1 cellular context compared by ENCODE assay signal in the genomic region with DNA sequence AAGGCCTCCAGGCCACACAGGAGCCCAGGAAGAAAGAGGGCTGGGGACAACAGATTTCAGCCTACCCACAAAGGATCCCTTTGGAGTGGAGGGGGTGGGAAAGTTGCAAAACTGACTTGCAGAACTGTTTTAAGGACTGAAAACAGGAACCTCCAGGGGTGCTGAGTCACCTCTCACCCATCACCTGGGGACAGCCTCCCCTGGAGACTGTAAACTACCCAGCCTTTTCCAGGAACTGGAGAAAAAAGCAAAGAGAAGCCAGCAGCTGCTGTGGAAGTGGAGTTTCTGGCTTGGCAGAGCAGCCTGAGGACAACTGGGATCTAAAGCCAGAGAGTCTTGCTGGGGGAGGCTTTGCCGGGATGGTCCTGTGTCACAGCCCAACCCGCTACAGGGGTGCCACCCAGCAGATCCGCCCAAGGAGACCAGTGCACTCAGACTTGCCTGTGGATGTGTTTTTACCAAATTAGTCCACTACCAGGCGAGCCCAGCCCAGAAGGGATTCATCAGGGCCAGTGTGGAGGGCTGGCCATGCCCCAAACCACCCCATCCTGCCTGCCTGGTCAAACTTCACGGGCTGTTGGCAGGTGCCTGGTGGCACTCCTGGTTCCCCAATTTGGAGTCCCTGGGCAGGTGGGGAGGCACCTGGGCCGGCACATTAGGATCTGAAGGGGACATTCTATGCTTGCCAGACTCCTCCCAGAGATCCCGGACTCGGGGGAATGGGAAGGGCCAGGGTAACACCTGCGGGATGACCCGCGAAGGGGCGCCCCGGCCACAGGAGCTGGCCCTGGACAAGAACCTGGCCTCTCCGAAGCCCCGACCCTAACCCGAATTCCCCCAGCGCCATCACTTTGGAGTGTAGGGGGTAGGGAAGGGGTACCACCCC.
TF ChIP-seq lines count a peak whose summit lies in the region.

No MANE protein-coding gene starts in this region.

TF ChIP-seq in GM23338, 12 proteins besides CTCF, POLR2A, EP300 and RAD21 (continued from another document):
- TF ChIP-seq, protein P1, sequence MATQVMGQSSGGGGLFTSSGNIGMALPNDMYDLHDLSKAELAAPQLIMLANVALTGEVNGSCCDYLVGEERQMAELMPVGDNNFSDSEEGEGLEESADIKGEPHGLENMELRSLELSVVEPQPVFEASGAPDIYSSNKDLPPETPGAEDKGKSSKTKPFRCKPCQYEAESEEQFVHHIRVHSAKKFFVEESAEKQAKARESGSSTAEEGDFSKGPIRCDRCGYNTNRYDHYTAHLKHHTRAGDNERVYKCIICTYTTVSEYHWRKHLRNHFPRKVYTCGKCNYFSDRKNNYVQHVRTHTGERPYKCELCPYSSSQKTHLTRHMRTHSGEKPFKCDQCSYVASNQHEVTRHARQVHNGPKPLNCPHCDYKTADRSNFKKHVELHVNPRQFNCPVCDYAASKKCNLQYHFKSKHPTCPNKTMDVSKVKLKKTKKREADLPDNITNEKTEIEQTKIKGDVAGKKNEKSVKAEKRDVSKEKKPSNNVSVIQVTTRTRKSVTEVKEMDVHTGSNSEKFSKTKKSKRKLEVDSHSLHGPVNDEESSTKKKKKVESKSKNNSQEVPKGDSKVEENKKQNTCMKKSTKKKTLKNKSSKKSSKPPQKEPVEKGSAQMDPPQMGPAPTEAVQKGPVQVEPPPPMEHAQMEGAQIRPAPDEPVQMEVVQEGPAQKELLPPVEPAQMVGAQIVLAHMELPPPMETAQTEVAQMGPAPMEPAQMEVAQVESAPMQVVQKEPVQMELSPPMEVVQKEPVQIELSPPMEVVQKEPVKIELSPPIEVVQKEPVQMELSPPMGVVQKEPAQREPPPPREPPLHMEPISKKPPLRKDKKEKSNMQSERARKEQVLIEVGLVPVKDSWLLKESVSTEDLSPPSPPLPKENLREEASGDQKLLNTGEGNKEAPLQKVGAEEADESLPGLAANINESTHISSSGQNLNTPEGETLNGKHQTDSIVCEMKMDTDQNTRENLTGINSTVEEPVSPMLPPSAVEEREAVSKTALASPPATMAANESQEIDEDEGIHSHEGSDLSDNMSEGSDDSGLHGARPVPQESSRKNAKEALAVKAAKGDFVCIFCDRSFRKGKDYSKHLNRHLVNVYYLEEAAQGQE (IDR thresholded peaks at IDR 0.05; ENCODE audit: unreplicated experiment), result no peak
